In the genomic region with DNA sequence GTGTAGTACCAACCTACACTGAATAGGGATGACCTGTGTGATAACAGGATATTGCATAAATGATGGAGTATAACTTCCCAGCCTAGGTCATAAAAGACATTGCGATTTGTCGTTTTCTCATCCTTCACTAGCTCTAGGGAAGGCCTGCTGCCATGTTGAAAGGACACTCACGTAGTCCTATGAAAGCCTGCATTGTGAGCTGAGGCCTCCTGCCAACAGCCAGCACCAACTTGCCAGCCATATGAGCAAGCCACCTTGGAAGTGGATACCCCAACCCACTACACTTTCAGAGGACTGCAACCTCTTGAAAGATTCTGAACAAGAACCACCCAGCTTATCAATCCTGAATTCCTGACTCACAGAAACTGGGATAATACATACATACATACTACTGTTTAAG, we compare ENCODE assay signal across 1 cellular context.
TF ChIP-seq lines count a peak whose summit lies in the region.

No MANE protein-coding gene starts in this region.

TF ChIP-seq in WTC11, 78 proteins besides CTCF, POLR2A, EP300 and RAD21 (continued from another document):
- TF ChIP-seq, protein P1, sequence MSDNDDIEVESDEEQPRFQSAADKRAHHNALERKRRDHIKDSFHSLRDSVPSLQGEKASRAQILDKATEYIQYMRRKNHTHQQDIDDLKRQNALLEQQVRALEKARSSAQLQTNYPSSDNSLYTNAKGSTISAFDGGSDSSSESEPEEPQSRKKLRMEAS (CRISPR knock-in tag; IDR thresholded peaks at IDR 0.05) = no peak
- no peak for TF ChIP-seq NFATC4 (CRISPR knock-in tag; IDR thresholded peaks at IDR 0.05)
- TF ChIP-seq ATF1 (CRISPR knock-in tag; IDR thresholded peaks at IDR 0.05) = no peak
- no peak for TF ChIP-seq TCF7 (CRISPR knock-in tag; IDR thresholded peaks at IDR 0.05; ENCODE audit: low read depth)
- TF ChIP-seq, protein P2, sequence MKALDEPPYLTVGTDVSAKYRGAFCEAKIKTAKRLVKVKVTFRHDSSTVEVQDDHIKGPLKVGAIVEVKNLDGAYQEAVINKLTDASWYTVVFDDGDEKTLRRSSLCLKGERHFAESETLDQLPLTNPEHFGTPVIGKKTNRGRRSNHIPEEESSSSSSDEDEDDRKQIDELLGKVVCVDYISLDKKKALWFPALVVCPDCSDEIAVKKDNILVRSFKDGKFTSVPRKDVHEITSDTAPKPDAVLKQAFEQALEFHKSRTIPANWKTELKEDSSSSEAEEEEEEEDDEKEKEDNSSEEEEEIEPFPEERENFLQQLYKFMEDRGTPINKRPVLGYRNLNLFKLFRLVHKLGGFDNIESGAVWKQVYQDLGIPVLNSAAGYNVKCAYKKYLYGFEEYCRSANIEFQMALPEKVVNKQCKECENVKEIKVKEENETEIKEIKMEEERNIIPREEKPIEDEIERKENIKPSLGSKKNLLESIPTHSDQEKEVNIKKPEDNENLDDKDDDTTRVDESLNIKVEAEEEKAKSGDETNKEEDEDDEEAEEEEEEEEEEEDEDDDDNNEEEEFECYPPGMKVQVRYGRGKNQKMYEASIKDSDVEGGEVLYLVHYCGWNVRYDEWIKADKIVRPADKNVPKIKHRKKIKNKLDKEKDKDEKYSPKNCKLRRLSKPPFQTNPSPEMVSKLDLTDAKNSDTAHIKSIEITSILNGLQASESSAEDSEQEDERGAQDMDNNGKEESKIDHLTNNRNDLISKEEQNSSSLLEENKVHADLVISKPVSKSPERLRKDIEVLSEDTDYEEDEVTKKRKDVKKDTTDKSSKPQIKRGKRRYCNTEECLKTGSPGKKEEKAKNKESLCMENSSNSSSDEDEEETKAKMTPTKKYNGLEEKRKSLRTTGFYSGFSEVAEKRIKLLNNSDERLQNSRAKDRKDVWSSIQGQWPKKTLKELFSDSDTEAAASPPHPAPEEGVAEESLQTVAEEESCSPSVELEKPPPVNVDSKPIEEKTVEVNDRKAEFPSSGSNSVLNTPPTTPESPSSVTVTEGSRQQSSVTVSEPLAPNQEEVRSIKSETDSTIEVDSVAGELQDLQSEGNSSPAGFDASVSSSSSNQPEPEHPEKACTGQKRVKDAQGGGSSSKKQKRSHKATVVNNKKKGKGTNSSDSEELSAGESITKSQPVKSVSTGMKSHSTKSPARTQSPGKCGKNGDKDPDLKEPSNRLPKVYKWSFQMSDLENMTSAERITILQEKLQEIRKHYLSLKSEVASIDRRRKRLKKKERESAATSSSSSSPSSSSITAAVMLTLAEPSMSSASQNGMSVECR (CRISPR knock-in tag; IDR thresholded peaks at IDR 0.05; ENCODE audit: borderline replicate concordance) = no peak
- no peak for TF ChIP-seq GRHL2 (CRISPR knock-in tag; IDR thresholded peaks at IDR 0.05; ENCODE audit: insufficient replicate concordance, severe bottlenecking)
